ENCODE assay signal across 13 cellular contexts in the genomic region with DNA sequence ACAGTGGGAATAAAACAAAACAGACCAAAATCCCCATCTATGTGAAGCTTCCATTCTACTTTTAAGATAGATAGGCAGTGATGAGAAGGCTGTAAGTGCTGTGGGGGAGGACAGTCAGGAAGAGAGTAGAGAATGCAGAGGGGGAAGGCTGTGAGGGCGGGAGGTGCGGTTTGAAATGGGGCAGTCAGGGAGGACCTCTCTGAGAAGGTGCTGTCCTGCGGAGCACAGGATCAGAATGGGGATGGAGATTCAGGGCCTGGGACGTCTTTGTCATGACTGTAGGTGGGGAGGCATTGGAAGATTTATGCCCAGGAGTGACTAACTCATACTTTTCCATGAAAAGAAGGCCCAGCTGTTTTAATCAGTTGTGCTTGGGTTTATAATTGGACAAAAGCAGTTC. TPM values are rescaled to one million over a fixed set of nuclear protein-coding genes. Genes with fewer than 3 reads are reported as not detected.
DNase-seq lines count a peak whose midpoint lies in the region; ATAC-seq, FAIRE-seq and TF ChIP-seq lines count a peak whose summit lies in the region.
"Had no signal": no experiment of that assay in that cellular context is flagged by ENCODE, and none has a peak within 500 bp of the region (broad histone marks: within the 10 kb centered on the region; RNA-seq: fewer than 3 reads in every experiment).

No MANE protein-coding gene starts in this region.

- H3K27me3 ChIP-seq in astrocyte (ENCODE audit: insufficient read depth, low read length) = no peaks in the 10 kb centered on the region
- no peaks in the 10 kb centered on the region for H3K27me3 ChIP-seq in neural progenitor cell

- no peaks in the 10 kb centered on the region for H3K9me3 ChIP-seq in astrocyte (ENCODE audit: insufficient read depth, low read depth, low read length)
- no peaks in the 10 kb centered on the region for H3K9me3 ChIP-seq in neural progenitor cell (ENCODE audit: low read depth)

- peak overlapping the region; percentile 75 for H3K27ac Mint-ChIP-seq in astrocyte (ENCODE audit: unreplicated experiment)
- no peak overlapping the region for H3K27ac Mint-ChIP-seq in neural progenitor cell
- H3K27ac Mint-ChIP-seq: progenitor cell of endocrine pancreas had no signal

- H3K4me1 ChIP-seq in astrocyte (ENCODE audit: insufficient read depth, low read length) (peaks cover 56% of the 10 kb centered on the region), neural progenitor cell (peaks cover 5% of the 10 kb centered on the region)

- H3F3A ChIP-seq in neural progenitor cell (ENCODE audit: low read depth) = no peaks in the 10 kb centered on the region

- H3K4me3 ChIP-seq in astrocyte (ENCODE audit: insufficient read depth, low read depth, low read length) (no peak overlapping the region), neural progenitor cell (no peak overlapping the region)

- H3K9ac ChIP-seq in astrocyte (ENCODE audit: low read length) (peak overlapping the region; percentile 65), neural progenitor cell (no peak overlapping the region)

- H3K4me3 Mint-ChIP-seq in astrocyte (ENCODE audit: unreplicated experiment) = no peak overlapping the region
- no peak overlapping the region for H3K4me3 Mint-ChIP-seq in neural progenitor cell

- DNase-seq in GM03348 (ENCODE audit: low spot score) (peak; percentile 10), NCI-H226 (peak; percentile 18), astrocyte (ENCODE audit: low read depth) (no peak), omental fat pad (ENCODE audit: low spot score) (no peak), neural progenitor cell (ENCODE audit: low spot score) (no peak), cerebellum (ENCODE audit: low spot score) (no peak)
- DNase-seq: NCI-H345 had no signal

- no peaks in the 10 kb centered on the region for H3K36me3 ChIP-seq in astrocyte (ENCODE audit: insufficient read depth, low read length)
- H3K36me3 ChIP-seq in neural progenitor cell = peaks cover 3% of the 10 kb centered on the region

- H3K4me1 Mint-ChIP-seq in astrocyte (ENCODE audit: low read depth, unreplicated experiment) (peaks cover 57% of the 10 kb centered on the region), neural progenitor cell (peaks cover 36% of the 10 kb centered on the region)

- H3K27me3 Mint-ChIP-seq in astrocyte (ENCODE audit: low read depth, unreplicated experiment) (no peaks in the 10 kb centered on the region), neural progenitor cell (ENCODE audit: insufficient read depth, low read depth) (peaks cover 4% of the 10 kb centered on the region)
- H3K27me3 Mint-ChIP-seq: progenitor cell of endocrine pancreas had no signal

- ATAC-seq in omental fat pad (ENCODE audit: low FRiP score) (peak; percentile 26), HG02884 (IDR thresholded peaks at IDR 0.05; ENCODE audit: unreplicated experiment) (no peak), GM19023 (IDR thresholded peaks at IDR 0.05; ENCODE audit: unreplicated experiment) (no peak)
- ATAC-seq: HepG2 had no signal

- peaks cover 5% of the 10 kb centered on the region for H3K79me2 ChIP-seq in astrocyte (ENCODE audit: insufficient read depth, low read length)
- H3K79me2 ChIP-seq in neural progenitor cell (ENCODE audit: low read depth) = no peaks in the 10 kb centered on the region

- peak overlapping the region; percentile 58 for H3K4me2 ChIP-seq in astrocyte (ENCODE audit: low read length)
- H3K4me2 ChIP-seq in neural progenitor cell = no peak overlapping the region

- H4K20me1 ChIP-seq in astrocyte (ENCODE audit: insufficient read depth, low read length) (peaks cover 5% of the 10 kb centered on the region), neural progenitor cell (ENCODE audit: low read depth) (no peaks in the 10 kb centered on the region)

- H3K9me3 Mint-ChIP-seq in astrocyte (ENCODE audit: unreplicated experiment) (no peaks in the 10 kb centered on the region), neural progenitor cell (peaks cover 15% of the 10 kb centered on the region)

- no peak for TF ChIP-seq CTCF in astrocyte (IDR thresholded peaks at IDR 0.05; ENCODE audit: insufficient read depth, low read depth, low read length)
- no peak for TF ChIP-seq CTCF in omental fat pad (IDR thresholded peaks at IDR 0.05)
- TF ChIP-seq CTCF in neural progenitor cell (IDR thresholded peaks at IDR 0.05) = no peak

- FAIRE-seq in astrocyte (lab: Jason Lieb, UNC) = no peak
- FAIRE-seq: HepG2, islet of Langerhans had no signal

- H3K27ac ChIP-seq in astrocyte (ENCODE audit: low read depth, low read length) = peak overlapping the region; percentile 95
- no peak overlapping the region for H3K27ac ChIP-seq in neural progenitor cell

- no peak overlapping the region for H2AFZ ChIP-seq in astrocyte (ENCODE audit: low read depth, low read length)
- H2AFZ ChIP-seq in neural progenitor cell (replicated peaks) = no peak overlapping the region

- H3K36me3 Mint-ChIP-seq in astrocyte (ENCODE audit: low read depth, unreplicated experiment) (peaks cover 10% of the 10 kb centered on the region), neural progenitor cell (peaks cover 27% of the 10 kb centered on the region)

RNA-seq across cellular contexts. Expression of gene GPR183, which starts 3.9 kb away (rescaled TPM):
- total RNA-seq in astrocyte (4.9 and 5.6 TPM in 2 replicates), omental fat pad (10 to 100 TPM; 17.2 to 73.5 (median 42.7) TPM), neural progenitor cell (ENCODE audit: low replicate concordance) (not detected in 2 replicates), cerebellum (1.1 TPM)
- total RNA-seq: HepG2, progenitor cell of endocrine pancreas, SK-MEL-5 had no signal

RNA-seq across cellular contexts. Expression of gene GPR18, which starts 53.0 kb away (rescaled TPM):
- total RNA-seq in astrocyte = 0.59 and 1.8 TPM in 2 replicates
- total RNA-seq in omental fat pad = under 1 TPM in 1 of 4 donors, not detected in 3; 0.36 TPM
- not detected in 2 replicates for total RNA-seq in neural progenitor cell (ENCODE audit: low replicate concordance)
- total RNA-seq in cerebellum = not detected
- total RNA-seq: HepG2, progenitor cell of endocrine pancreas had no signal

Comparison
In these comparisons a context has a peak if more than half of its experiments do, and no peak if none do; other contexts are left out.
1. DNase-seq: peak in GM03348 (single experiment) and NCI-H226 (single experiment); none in astrocyte (single experiment), omental fat pad (single experiment), neural progenitor cell (single experiment) and cerebellum (single experiment).